Comparison of ENCODE assay signal across 13 cellular contexts in the genomic region with DNA sequence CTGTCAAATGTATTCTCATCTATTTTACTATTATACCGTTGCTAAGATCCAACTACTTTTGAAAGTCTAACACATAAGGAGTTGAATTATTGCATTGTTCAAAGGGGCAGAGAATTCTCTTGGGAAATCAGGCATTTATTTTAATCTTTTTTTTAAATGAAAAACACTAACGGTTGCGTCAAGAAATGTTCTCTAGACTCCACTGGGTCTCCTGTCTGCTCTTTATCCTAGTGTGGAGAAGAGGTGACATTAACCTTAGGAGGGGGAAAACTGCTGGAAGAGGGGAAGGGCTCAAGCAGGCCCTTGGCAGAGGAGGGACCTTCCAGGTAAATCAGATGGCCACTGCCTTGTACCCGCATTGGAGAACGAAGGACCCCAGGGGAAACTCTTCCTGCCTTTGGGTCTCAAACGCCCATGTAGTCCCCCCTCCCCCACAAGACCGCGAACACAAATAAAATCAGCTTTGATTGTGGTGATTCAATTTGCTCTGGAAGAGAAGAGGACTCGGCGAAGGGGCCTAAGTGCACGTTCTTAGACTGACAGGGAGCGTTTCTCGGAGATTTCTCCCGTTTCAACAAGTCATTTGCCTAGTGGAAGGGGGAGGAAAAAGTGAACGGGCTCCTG. TPM values are rescaled to one million over a fixed set of nuclear protein-coding genes. Genes with fewer than 3 reads are reported as not detected.
DNase-seq lines count a peak whose midpoint lies in the region; ATAC-seq and TF ChIP-seq lines count a peak whose summit lies in the region.
"Had no signal": no experiment of that assay in that cellular context is flagged by ENCODE, and none has a peak within 500 bp of the region (broad histone marks: within the 10 kb centered on the region; RNA-seq: fewer than 3 reads in every experiment).

No MANE protein-coding gene starts in this region.

- no peaks in the 10 kb centered on the region for H3K27me3 ChIP-seq in body of pancreas
- no peaks in the 10 kb centered on the region for H3K27me3 ChIP-seq in hepatocyte
- H3K27me3 ChIP-seq in PC-3 (ENCODE audit: low read length): peaks cover 94% of the 10 kb centered on the region

- POLR2A ChIA-PET in PC-3 (lab: Charles Lee; ENCODE audit: unreplicated experiment): no interaction called here

- no peak overlapping the region for H3K4me3 ChIP-seq in body of pancreas
- H3K4me3 ChIP-seq in hepatocyte: no peak overlapping the region
- H3K4me3 ChIP-seq in PC-3 (ENCODE audit: low read length): no peak overlapping the region

- H3K36me3 ChIP-seq in body of pancreas (replicated peaks in 1 of 2; ENCODE audit: insufficient read depth in 1 of 2, low read depth in 2 of 2): no peaks in the 10 kb centered on the region
- H3K36me3 ChIP-seq in hepatocyte (replicated peaks; ENCODE audit: insufficient read depth, low read depth): no peaks in the 10 kb centered on the region
- no peaks in the 10 kb centered on the region for H3K36me3 ChIP-seq in PC-3 (ENCODE audit: low read depth, low read length)
- H3K36me3 ChIP-seq: BE2C had no signal

- H3K4me2 ChIP-seq in hepatocyte: peak overlapping the region; percentile 78
- no peak overlapping the region for H3K4me2 ChIP-seq in PC-3 (ENCODE audit: low read length)

- peaks cover 55 to 68% (median 63%) of the 10 kb centered on the region in 3 donors for H3K27me3 Mint-ChIP-seq in CD14-positive monocyte (ENCODE audit: low read depth in 3 of 3)
- peaks cover 46% of the 10 kb centered on the region for H3K27me3 Mint-ChIP-seq in progenitor cell of endocrine pancreas

- no TSS peak for BruUV-seq in PC-3 (replicated peaks; lab: Mats Ljungman, UMichigan)

- H3K27ac Mint-ChIP-seq in CD14-positive monocyte (no peak overlapping the region), progenitor cell of endocrine pancreas (no peak overlapping the region)
- H3K27ac Mint-ChIP-seq: activated T-cell treated with anti-CD3 and anti-CD28 coated beads, Interleukin-2, amount 50 U/mL, for 24 hours had no signal

- H3K27ac ChIP-seq in body of pancreas (peak overlapping the region; percentile 59 to 81 (median 70)), hepatocyte (peak overlapping the region; percentile 94), PC-3 (ENCODE audit: low read length) (no peak overlapping the region)

- H3K9me3 Mint-ChIP-seq in CD14-positive monocyte (peaks cover 0 to 14% (median 3%) of the 10 kb centered on the region in 7 donors), progenitor cell of endocrine pancreas (ENCODE audit: low read depth) (no peaks in the 10 kb centered on the region)
- H3K9me3 Mint-ChIP-seq: activated T-cell treated with anti-CD3 and anti-CD28 coated beads, Interleukin-2, amount 50 U/mL, for 24 hours had no signal

- H3K36me3 Mint-ChIP-seq in CD14-positive monocyte (peaks cover 3 to 13% of the 10 kb centered on the region in 2 donors), progenitor cell of endocrine pancreas (ENCODE audit: insufficient read depth) (no peaks in the 10 kb centered on the region)

- ATAC-seq in body of pancreas (no peak), GM18861 (IDR thresholded peaks at IDR 0.05; ENCODE audit: unreplicated experiment) (no peak), GM18520 (IDR thresholded peaks at IDR 0.05; ENCODE audit: unreplicated experiment) (no peak), PC-3 (no peak)

- H2AFZ ChIP-seq in hepatocyte (peak overlapping the region; percentile 81), PC-3 (ENCODE audit: low read length) (no peak overlapping the region)

- no peaks in the 10 kb centered on the region for H4K20me1 ChIP-seq in hepatocyte (ENCODE audit: insufficient read depth, poor library complexity, severe bottlenecking)
- H4K20me1 ChIP-seq in PC-3 (ENCODE audit: low read length): no peaks in the 10 kb centered on the region

- H3K9me3 ChIP-seq in body of pancreas (no peaks in the 10 kb centered on the region), hepatocyte (ENCODE audit: low read depth) (no peaks in the 10 kb centered on the region), PC-3 (ENCODE audit: low read length) (no peaks in the 10 kb centered on the region)
- H3K9me3 ChIP-seq: BE2C had no signal

- TF ChIP-seq POLR2A in body of pancreas (IDR thresholded peaks at IDR 0.05): no peak

- CTCF ChIA-PET in PC-3 (lab: Charles Lee): no interaction called here

- H3K79me2 ChIP-seq in hepatocyte: peaks cover 32% of the 10 kb centered on the region
- no peaks in the 10 kb centered on the region for H3K79me2 ChIP-seq in PC-3 (ENCODE audit: low read length)

- H3F3A ChIP-seq in PC-3 (ENCODE audit: low read length, unreplicated experiment): no peaks in the 10 kb centered on the region

- H3K9me2 ChIP-seq in hepatocyte (replicated peaks; ENCODE audit: insufficient read depth): no peaks in the 10 kb centered on the region
- no peaks in the 10 kb centered on the region for H3K9me2 ChIP-seq in PC-3 (replicated peaks; ENCODE audit: low read length)

- DNase-seq in CD14-positive monocyte (ENCODE audit: low spot score): no peak
- DNase-seq in body of pancreas: peak in 1 of 4 donors; percentile 15
- no peak for DNase-seq in hepatocyte (ENCODE audit: low spot score)
- no peak for DNase-seq in progenitor cell of endocrine pancreas (ENCODE audit: low spot score, unreplicated experiment)
- DNase-seq in PC-3: no peak
- no peak for DNase-seq in NCI-H82 (lab: John Stamatoyannopoulos, UW)
- DNase-seq: activated T-cell treated with anti-CD3 and anti-CD28 coated beads, Interleukin-2, amount 50 U/mL, for 24 hours; BE2C; Kasumi-1; midbrain; T1000 had no signal

- TF ChIP-seq CTCF in CD14-positive monocyte (IDR thresholded peaks at IDR 0.05) (no peak), body of pancreas (IDR thresholded peaks at IDR 0.05) (no peak), hepatocyte (IDR thresholded peaks at IDR 0.05; ENCODE audit: poor library complexity) (no peak), progenitor cell of endocrine pancreas (IDR thresholded peaks at IDR 0.05; ENCODE audit: unreplicated experiment) (no peak), PC-3 (conservative IDR thresholded peaks at IDR 0.05; ENCODE audit: low read depth, low read length) (no peak)

- 32 to 44% methylated on average over 15 of the region's 15 CpGs for WGBS in body of pancreas, 2 donors
- WGBS in hepatocyte (ENCODE audit: low lambda C conversion rate, missing lambda C conversion rate): 44% methylated on average over 15 of the region's 15 CpGs

- intact Hi-C loops in CD14-positive monocyte (cut with micrococcal nuclease) (no loop called here), body of pancreas (cut with DNase I) (no loop called here), PC-3 (cut with micrococcal nuclease) (loop anchor here (10.0 kb wide), 1 partner anchor 61 kb away; no protein-coding TSS in a partner anchor)

- peaks cover 29% of the 10 kb centered on the region for H3K4me1 ChIP-seq in body of pancreas
- H3K4me1 ChIP-seq in hepatocyte (ENCODE audit: insufficient read depth): peaks cover 15% of the 10 kb centered on the region
- H3K4me1 ChIP-seq in PC-3 (ENCODE audit: insufficient read depth, low read length): no peaks in the 10 kb centered on the region
- H3K4me1 ChIP-seq: BE2C had no signal

- peak overlapping the region; percentile 63 to 75 for H3K4me3 Mint-ChIP-seq in CD14-positive monocyte
- H3K4me3 Mint-ChIP-seq in progenitor cell of endocrine pancreas (ENCODE audit: low read depth): peak overlapping the region; percentile 65

- H3K9ac ChIP-seq in PC-3 (ENCODE audit: low read length): no peak overlapping the region

- H3K4me1 Mint-ChIP-seq in CD14-positive monocyte: peaks cover 11% of the 10 kb centered on the region
- H3K4me1 Mint-ChIP-seq in progenitor cell of endocrine pancreas (ENCODE audit: low read depth): peaks cover 18% of the 10 kb centered on the region

RNA-seq across cellular contexts. Expression of a gene that starts 1.1 kb away (rescaled TPM):
- polyA plus RNA-seq in CD14-positive monocyte: 1 to 10 TPM; 1.2 to 4.8 TPM
- 10 to 100 TPM in 1 of 2 donors, 1 to 10 TPM in 1; 8.6 to 31.3 TPM for total RNA-seq in body of pancreas
- total RNA-seq in hepatocyte: 69.6 and 80.8 TPM in 2 replicates
- 81.4 and 114 TPM in 2 replicates for polyA plus RNA-seq in hepatocyte
- 9.7 and 10.9 TPM in 2 replicates for total RNA-seq in progenitor cell of endocrine pancreas
- not detected in 2 replicates for total RNA-seq in PC-3 (2014; rRNA removed)
